ENCODE assay signal across 8 cellular contexts in genomic region chr12:51971679-51972423, GRCh38. TPM values are rescaled to one million over a fixed set of nuclear protein-coding genes. Genes with fewer than 3 reads are reported as not detected.
DNase-seq lines count a peak whose midpoint lies in the region; ATAC-seq, FAIRE-seq and TF ChIP-seq lines count a peak whose summit lies in the region.

No MANE protein-coding gene starts in this region.

- no peak for TF ChIP-seq EP300 in ovary (IDR thresholded peaks at IDR 0.05)

- H3K4me3 ChIP-seq in psoas muscle: peak overlapping the region; percentile 14
- no peak overlapping the region for H3K4me3 ChIP-seq in ovary
- H3K4me3 ChIP-seq in small intestine (ENCODE audit: low read depth in 1 of 2, low read length in 2 of 2): no peak overlapping the region

- 66 to 70% (median 68%) methylated on average over 4 of the region's 4 CpGs for WGBS in psoas muscle, 3 donors
- WGBS in ovary, 3 donors: 76 to 80% (median 77%) methylated on average over 4 of the region's 4 CpGs
- 36 to 56% (median 39%) methylated on average over 4 of the region's 4 CpGs for WGBS in small intestine, 3 donors

- H3K27me3 Mint-ChIP-seq in central memory CD8-positive, alpha-beta T cell: no peaks in the 10 kb centered on the region

- no peak for FAIRE-seq in small intestine (lab: Jason Lieb, UNC)

- ATAC-seq in GM18858 (IDR thresholded peaks at IDR 0.05; ENCODE audit: unreplicated experiment) (peak; percentile 34), HG03457 (IDR thresholded peaks at IDR 0.05; ENCODE audit: unreplicated experiment) (peak; percentile 34), psoas muscle (no peak), esophagus mucosa (no peak)
- peak; percentile 14 for ATAC-seq in central memory CD8-positive, alpha-beta T cell (replicated peaks; ENCODE audit: extremely low read depth, poor library complexity, severe bottlenecking)

- peak overlapping the region; percentile 41 for H3K4me3 Mint-ChIP-seq in central memory CD8-positive, alpha-beta T cell

- TF ChIP-seq POLR2A in ovary (IDR thresholded peaks at IDR 0.05): no peak

- H3K9me3 ChIP-seq in psoas muscle: no peaks in the 10 kb centered on the region
- no peaks in the 10 kb centered on the region for H3K9me3 ChIP-seq in ovary
- no peaks in the 10 kb centered on the region for H3K9me3 ChIP-seq in small intestine (ENCODE audit: control insufficient read depth, low read depth)

- H3K4me1 Mint-ChIP-seq in central memory CD8-positive, alpha-beta T cell: peaks cover 63% of the 10 kb centered on the region

- peaks cover 3 to 19% of the 10 kb centered on the region in 2 donors for H3K36me3 ChIP-seq in psoas muscle (ENCODE audit: insufficient read depth in 1 of 2, low read depth in 1 of 2)
- no peaks in the 10 kb centered on the region for H3K36me3 ChIP-seq in ovary
- peaks cover 3 to 7% of the 10 kb centered on the region in 2 donors for H3K36me3 ChIP-seq in small intestine (ENCODE audit: control insufficient read depth in 2 of 2, insufficient read depth in 2 of 2, low read length in 2 of 2)

- H3K36me3 Mint-ChIP-seq in central memory CD8-positive, alpha-beta T cell (ENCODE audit: insufficient read depth): peaks cover 12% of the 10 kb centered on the region

- TF ChIP-seq CTCF in psoas muscle (IDR thresholded peaks at IDR 0.05) (no peak), ovary (IDR thresholded peaks at IDR 0.05) (no peak)

- no peaks in the 10 kb centered on the region for H3K27me3 ChIP-seq in psoas muscle (ENCODE audit: insufficient read depth in 3 of 3, low read length in 2 of 3)
- H3K27me3 ChIP-seq in ovary: no peaks in the 10 kb centered on the region
- H3K27me3 ChIP-seq in small intestine (ENCODE audit: control insufficient read depth in 2 of 2, insufficient read depth in 2 of 2, low read length in 2 of 2): no peaks in the 10 kb centered on the region

- H3K4me1 ChIP-seq in psoas muscle (peaks cover 41% of the 10 kb centered on the region), ovary (ENCODE audit: insufficient read depth) (peaks cover 5% of the 10 kb centered on the region), small intestine (ENCODE audit: control insufficient read depth in 2 of 2, insufficient read depth in 1 of 2, low read depth in 1 of 2, low read length in 1 of 2) (peaks cover 16 to 35% of the 10 kb centered on the region in 2 donors)

- no peaks in the 10 kb centered on the region for H3K9me3 Mint-ChIP-seq in central memory CD8-positive, alpha-beta T cell

- intact Hi-C loops in psoas muscle (cut with DNase I) (no loop called here), ovary (cut with DNase I) (no loop called here)

- peak overlapping the region; percentile 81 for H3K27ac Mint-ChIP-seq in central memory CD8-positive, alpha-beta T cell (ENCODE audit: low read depth)

- no peak overlapping the region for H3K27ac ChIP-seq in psoas muscle
- no peak overlapping the region for H3K27ac ChIP-seq in ovary
- H3K27ac ChIP-seq in small intestine (ENCODE audit: low read depth in 1 of 2, low read length in 1 of 2): peak overlapping the region in 1 of 2 donors; percentile 38

- DNase-seq in central memory CD8-positive, alpha-beta T cell (ENCODE audit: low spot score in 2 of 2): no peak
- no peak for DNase-seq in psoas muscle
- no peak for DNase-seq in ovary
- DNase-seq in DMS53 treated with DMSO at 0.1 percent for 48 hours (lab: John Stamatoyannopoulos, UW; ENCODE audit: unreplicated experiment): no peak
- DNase-seq in small intestine: no peak

RNA-seq across cellular contexts. Expression of gene ACVR1B, which starts 20.4 kb away (rescaled TPM):
- total RNA-seq in psoas muscle: 10 to 100 TPM; 10.5 to 16.6 (median 14.0) TPM
- polyA plus RNA-seq in psoas muscle: 10 to 100 TPM in 1 of 3 donors, 1 to 10 TPM in 2; 5.8 to 14.9 (median 6.0) TPM
- total RNA-seq in esophagus mucosa: 19.2 TPM
- 10 to 100 TPM in 6 of 7 donors, 1 to 10 TPM in 1; 6.9 to 27.3 (median 19.1) TPM for total RNA-seq in ovary
- polyA plus RNA-seq in ovary: 10 to 100 TPM in 1 of 2 donors, 1 to 10 TPM in 1; 9.7 to 23.0 TPM
- polyA plus RNA-seq in small intestine: 10 to 100 TPM; 11.6 to 27.9 (median 15.0) TPM

RNA-seq across cellular contexts. Expression of gene TAMALIN, which starts 34.9 kb away (rescaled TPM):
- total RNA-seq in psoas muscle (10 to 100 TPM in 3 of 4 donors, 1 to 10 TPM in 1; 8.0 to 12.8 (median 11.5) TPM), esophagus mucosa (3.9 TPM), ovary (10 to 100 TPM; 20.8 to 84.1 (median 38.6) TPM)
- polyA plus RNA-seq in psoas muscle (1 to 10 TPM; 5.5 to 9.6 (median 6.8) TPM), ovary (10 to 100 TPM; 16.8 to 21.8 TPM), small intestine (10 to 100 TPM in 2 of 3 donors, 1 to 10 TPM in 1; 3.8 to 32.5 (median 13.2) TPM)

Comparison
In these comparisons a context has a peak if more than half of its experiments do, and no peak if none do; other contexts are left out.
1. ATAC-seq: peak in GM18858 (single experiment), HG03457 (single experiment) and central memory CD8-positive, alpha-beta T cell (single experiment); none in psoas muscle (0 of 4) and esophagus mucosa (single experiment).